8 cellular contexts compared by ENCODE assay signal in the genomic region with DNA sequence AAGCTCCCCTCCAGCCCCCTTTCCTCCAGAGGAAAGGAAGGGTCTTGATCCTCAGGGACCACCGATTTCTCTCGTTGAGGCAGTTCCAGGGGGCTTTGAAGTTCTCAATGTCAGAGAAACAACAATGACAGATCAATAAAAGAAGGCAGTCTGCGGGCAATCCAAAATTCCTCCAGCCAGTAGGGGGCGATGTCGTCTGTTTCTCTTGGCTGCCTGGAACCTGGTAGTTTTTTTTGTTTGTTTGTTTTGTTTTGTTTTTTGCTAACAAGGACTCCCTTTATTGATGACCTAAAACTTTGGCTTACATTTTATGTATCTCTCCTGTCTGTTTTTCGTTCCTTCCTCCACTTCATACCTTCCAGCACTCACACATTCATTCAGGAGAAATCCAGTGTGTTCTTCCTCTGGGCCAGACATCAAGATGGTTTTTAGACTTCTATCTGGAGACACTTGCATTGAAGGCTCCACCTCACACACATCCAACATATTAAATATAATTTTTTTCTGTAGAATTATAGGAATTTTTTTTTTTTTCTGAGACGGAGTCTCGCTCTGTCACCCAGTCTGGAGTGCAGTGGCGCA.
DNase-seq lines count a peak whose midpoint lies in the region; ATAC-seq and TF ChIP-seq lines count a peak whose summit lies in the region.

No MANE protein-coding gene starts in this region.

- DNase-seq in AG08396 (ENCODE audit: low spot score) (peak; percentile 35), cardiac fibroblast (ENCODE audit: low read depth in 2 of 2) (peak; percentile 48 to 50), suprapubic skin (ENCODE audit: low spot score in 2 of 2) (no peak)
- peak; percentile 48 to 83 (median 68) for DNase-seq in naive thymus-derived CD8-positive, alpha-beta T cell

- no peaks in the 10 kb centered on the region for H3K36me3 Mint-ChIP-seq in naive thymus-derived CD8-positive, alpha-beta T cell

- POLR2A ChIA-PET in HEK293 (lab: Yijun Ruan, JAX): no interaction called here
- POLR2A ChIA-PET in naive thymus-derived CD8-positive, alpha-beta T cell (lab: Charles Lee): interaction anchor here (1.5 kb wide), 1 partner anchor 369 kb away, joined by 4 read pairs; no protein-coding TSS in a partner anchor

- H3K27ac ChIP-seq in HEK293 (ENCODE audit: extremely low read depth, low read depth, low read length): no peak overlapping the region
- H3K27ac ChIP-seq in suprapubic skin: no peak overlapping the region

- ATAC-seq in naive thymus-derived CD8-positive, alpha-beta T cell: peak; percentile 53 to 66
- ATAC-seq in GM19467 (IDR thresholded peaks at IDR 0.05; ENCODE audit: unreplicated experiment): no peak
- ATAC-seq in HG03457 (IDR thresholded peaks at IDR 0.05; ENCODE audit: unreplicated experiment): no peak

- H3K27me3 ChIP-seq in suprapubic skin: peaks cover 2% of the 10 kb centered on the region

- CTCF ChIA-PET in HEK293 (lab: Yijun Ruan, JAX): interaction anchor here (0.5 to 1.8 kb wide), 27 partner anchors 9 to 741 kb away, joined by 3 to 12 read pairs (median 4); a partner anchor contains a TSS

- 51% methylated on average over 9 of the region's 9 CpGs for WGBS in suprapubic skin

- no peaks in the 10 kb centered on the region for H3K9me3 ChIP-seq in HEK293 (ENCODE audit: control insufficient read depth, insufficient read depth, low read depth, low read length)
- H3K9me3 ChIP-seq in suprapubic skin: no peaks in the 10 kb centered on the region

- H3K4me1 ChIP-seq in HEK293 (ENCODE audit: control insufficient read depth, insufficient read depth, low read length) (no peaks in the 10 kb centered on the region), suprapubic skin (no peaks in the 10 kb centered on the region)

- no peak for TF ChIP-seq POLR2A in suprapubic skin (IDR thresholded peaks at IDR 0.05)

- no peaks in the 10 kb centered on the region for H3K36me3 ChIP-seq in HEK293 (ENCODE audit: control insufficient read depth in 2 of 2, insufficient read depth in 1 of 2, low read length in 2 of 2)
- H3K36me3 ChIP-seq in suprapubic skin: no peaks in the 10 kb centered on the region

- TF ChIP-seq EP300 in suprapubic skin (IDR thresholded peaks at IDR 0.05): no peak

- TF ChIP-seq CTCF in HEK293 (tag by site-specific recombination; IDR thresholded peaks at IDR 0.05) (peak; percentile 67), WI38 (IDR thresholded peaks at IDR 0.05; ENCODE audit: low read depth, low read length) (peak; percentile 68), cardiac fibroblast (IDR thresholded peaks at IDR 0.05; ENCODE audit: low read depth, low read length) (peak; percentile 80), suprapubic skin (IDR thresholded peaks at IDR 0.05) (peak; percentile 23 to 61)

- H3K27me3 Mint-ChIP-seq in naive thymus-derived CD8-positive, alpha-beta T cell: peaks cover 4 to 15% (median 6%) of the 10 kb centered on the region in 5 donors

- no peak overlapping the region for H3K4me3 ChIP-seq in HEK293 (ENCODE audit: low read depth, low read length)
- no peak overlapping the region for H3K4me3 ChIP-seq in WI38 (ENCODE audit: low read depth, low read length)
- H3K4me3 ChIP-seq in cardiac fibroblast (replicated peaks in 1 of 2; ENCODE audit: low read depth in 2 of 2, low read length in 2 of 2): no peak overlapping the region
- H3K4me3 ChIP-seq in suprapubic skin: no peak overlapping the region

- H3K4me3 Mint-ChIP-seq in naive thymus-derived CD8-positive, alpha-beta T cell: no peak overlapping the region

- H3K9me3 Mint-ChIP-seq in naive thymus-derived CD8-positive, alpha-beta T cell: no peaks in the 10 kb centered on the region

- H3K27ac Mint-ChIP-seq in naive thymus-derived CD8-positive, alpha-beta T cell: peak overlapping the region in 3 of 10 donors; percentile 33 to 62 (median 34)

- H3K4me1 Mint-ChIP-seq in naive thymus-derived CD8-positive, alpha-beta T cell: peaks cover 10 to 46% (median 19%) of the 10 kb centered on the region in 4 donors

TF ChIP-seq in HEK293, 187 proteins besides CTCF, POLR2A, EP300 and RAD21:
- TF ChIP-seq ZNF658 (tag by site-specific recombination; IDR thresholded peaks at IDR 0.05): no peak
- no peak for TF ChIP-seq SCRT2 (tag by site-specific recombination; IDR thresholded peaks at IDR 0.05)
- TF ChIP-seq, protein P1, sequence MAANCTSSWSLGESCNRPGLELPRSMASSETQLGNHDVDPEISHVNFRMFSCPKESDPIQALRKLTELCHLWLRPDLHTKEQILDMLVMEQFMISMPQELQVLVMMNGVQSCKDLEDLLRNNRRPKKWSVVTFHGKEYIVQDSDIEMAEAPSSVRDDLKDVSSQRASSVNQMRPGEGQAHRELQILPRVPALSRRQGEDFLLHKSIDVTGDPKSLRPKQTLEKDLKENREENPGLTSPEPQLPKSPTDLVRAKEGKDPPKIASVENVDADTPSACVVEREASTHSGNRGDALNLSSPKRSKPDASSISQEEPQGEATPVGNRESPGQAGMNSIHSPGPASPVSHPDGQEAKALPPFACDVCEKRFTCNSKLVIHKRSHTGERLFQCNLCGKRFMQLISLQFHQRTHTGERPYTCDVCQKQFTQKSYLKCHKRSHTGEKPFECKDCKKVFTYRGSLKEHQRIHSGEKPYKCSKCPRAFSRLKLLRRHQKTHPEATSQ (tag by site-specific recombination; IDR thresholded peaks at IDR 0.05): no peak
- peak; percentile 55 for TF ChIP-seq ZNF654 (tag by site-specific recombination; IDR thresholded peaks at IDR 0.05; ENCODE audit: low read depth)
- no peak for TF ChIP-seq ZNF366 (tag by site-specific recombination; conservative IDR thresholded peaks at IDR 0.05)
- no peak for TF ChIP-seq ZNF792 (tag by site-specific recombination; IDR thresholded peaks at IDR 0.05)
- no peak for TF ChIP-seq ZNF701 (tag by site-specific recombination; IDR thresholded peaks at IDR 0.05)
- TF ChIP-seq, protein P2, sequence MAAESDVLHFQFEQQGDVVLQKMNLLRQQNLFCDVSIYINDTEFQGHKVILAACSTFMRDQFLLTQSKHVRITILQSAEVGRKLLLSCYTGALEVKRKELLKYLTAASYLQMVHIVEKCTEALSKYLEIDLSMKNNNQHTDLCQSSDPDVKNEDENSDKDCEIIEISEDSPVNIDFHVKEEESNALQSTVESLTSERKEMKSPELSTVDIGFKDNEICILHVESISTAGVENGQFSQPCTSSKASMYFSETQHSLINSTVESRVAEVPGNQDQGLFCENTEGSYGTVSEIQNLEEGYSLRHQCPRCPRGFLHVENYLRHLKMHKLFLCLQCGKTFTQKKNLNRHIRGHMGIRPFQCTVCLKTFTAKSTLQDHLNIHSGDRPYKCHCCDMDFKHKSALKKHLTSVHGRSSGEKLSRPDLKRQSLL (tag by site-specific recombination; IDR thresholded peaks at IDR 0.05): no peak
- TF ChIP-seq ZNF221 (tag by site-specific recombination; IDR thresholded peaks at IDR 0.05; ENCODE audit: borderline replicate concordance): no peak
- TF ChIP-seq OSR2 (tag by site-specific recombination; IDR thresholded peaks at IDR 0.05): no peak
- no peak for TF ChIP-seq BCL11B (tag by site-specific recombination; IDR thresholded peaks at IDR 0.05; ENCODE audit: low read depth)
- TF ChIP-seq, protein P3, sequence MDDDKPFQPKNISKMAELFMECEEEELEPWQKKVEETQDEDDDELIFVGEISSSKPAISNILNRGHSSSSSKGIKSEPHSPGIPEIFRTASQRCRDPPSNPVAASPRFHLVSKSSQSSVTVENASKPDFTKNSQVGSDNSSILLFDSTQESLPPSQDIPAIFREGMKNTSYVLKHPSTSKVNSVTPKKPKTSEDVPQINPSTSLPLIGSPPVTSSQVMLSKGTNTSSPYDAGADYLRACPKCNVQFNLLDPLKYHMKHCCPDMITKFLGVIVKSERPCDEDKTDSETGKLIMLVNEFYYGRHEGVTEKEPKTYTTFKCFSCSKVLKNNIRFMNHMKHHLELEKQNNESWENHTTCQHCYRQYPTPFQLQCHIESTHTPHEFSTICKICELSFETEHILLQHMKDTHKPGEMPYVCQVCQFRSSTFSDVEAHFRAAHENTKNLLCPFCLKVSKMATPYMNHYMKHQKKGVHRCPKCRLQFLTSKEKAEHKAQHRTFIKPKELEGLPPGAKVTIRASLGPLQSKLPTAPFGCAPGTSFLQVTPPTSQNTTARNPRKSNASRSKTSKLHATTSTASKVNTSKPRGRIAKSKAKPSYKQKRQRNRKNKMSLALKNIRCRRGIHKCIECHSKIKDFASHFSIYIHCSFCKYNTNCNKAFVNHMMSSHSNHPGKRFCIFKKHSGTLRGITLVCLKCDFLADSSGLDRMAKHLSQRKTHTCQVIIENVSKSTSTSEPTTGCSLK (tag by site-specific recombination; IDR thresholded peaks at IDR 0.05): no peak
- no peak for TF ChIP-seq KLF7 (tag by site-specific recombination; IDR thresholded peaks at IDR 0.05; ENCODE audit: borderline replicate concordance)
- no peak for TF ChIP-seq ZNF670 (tag by site-specific recombination; IDR thresholded peaks at IDR 0.05; ENCODE audit: low read depth)
- peak; percentile 75 for TF ChIP-seq ZNF2 (tag by site-specific recombination; IDR thresholded peaks at IDR 0.05)
- TF ChIP-seq, protein P4, sequence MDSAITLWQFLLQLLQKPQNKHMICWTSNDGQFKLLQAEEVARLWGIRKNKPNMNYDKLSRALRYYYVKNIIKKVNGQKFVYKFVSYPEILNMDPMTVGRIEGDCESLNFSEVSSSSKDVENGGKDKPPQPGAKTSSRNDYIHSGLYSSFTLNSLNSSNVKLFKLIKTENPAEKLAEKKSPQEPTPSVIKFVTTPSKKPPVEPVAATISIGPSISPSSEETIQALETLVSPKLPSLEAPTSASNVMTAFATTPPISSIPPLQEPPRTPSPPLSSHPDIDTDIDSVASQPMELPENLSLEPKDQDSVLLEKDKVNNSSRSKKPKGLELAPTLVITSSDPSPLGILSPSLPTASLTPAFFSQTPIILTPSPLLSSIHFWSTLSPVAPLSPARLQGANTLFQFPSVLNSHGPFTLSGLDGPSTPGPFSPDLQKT (IDR thresholded peaks at IDR 0.05; ENCODE audit: borderline replicate concordance, low read depth, low read length): no peak
- TF ChIP-seq ZNF266 (tag by site-specific recombination; IDR thresholded peaks at IDR 0.05; ENCODE audit: low read depth): no peak
- no peak for TF ChIP-seq REPIN1 (tag by site-specific recombination; IDR thresholded peaks at IDR 0.05; ENCODE audit: low read depth)
- no peak for TF ChIP-seq SALL2 (tag by site-specific recombination; IDR thresholded peaks at IDR 0.05; ENCODE audit: borderline replicate concordance)
- TF ChIP-seq, protein P5, sequence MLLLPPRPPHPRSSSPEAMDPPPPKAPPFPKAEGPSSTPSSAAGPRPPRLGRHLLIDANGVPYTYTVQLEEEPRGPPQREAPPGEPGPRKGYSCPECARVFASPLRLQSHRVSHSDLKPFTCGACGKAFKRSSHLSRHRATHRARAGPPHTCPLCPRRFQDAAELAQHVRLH (tag by site-specific recombination; IDR thresholded peaks at IDR 0.05): peak; percentile 53; the same call in 1 of the 2 replicates

Comparison
In these comparisons a context has a peak if more than half of its experiments do, and no peak if none do; other contexts are left out.
1. DNase-seq: peak in AG08396 (single experiment), cardiac fibroblast (2 of 2) and naive thymus-derived CD8-positive, alpha-beta T cell (10 of 10); none in suprapubic skin (0 of 2).
2. ATAC-seq: peak in naive thymus-derived CD8-positive, alpha-beta T cell (2 of 2); none in GM19467 (single experiment) and HG03457 (single experiment).
3. Peak in every context shown above with its lines, with median percentiles within 50 percentile points of each other: CTCF ChIP-seq.